Comparison of ENCODE assay signal across 15 cellular contexts in genomic region chr11:32331098-32331497, GRCh38.
DNase-seq lines count a peak whose midpoint lies in the region; ATAC-seq, FAIRE-seq and TF ChIP-seq lines count a peak whose summit lies in the region.
"Had no signal": no experiment of that assay in that cellular context is flagged by ENCODE, and none has a peak within 500 bp of the region (broad histone marks: within the 10 kb centered on the region; RNA-seq: fewer than 3 reads in every experiment).

No MANE protein-coding gene starts in this region.

- intact Hi-C loops in left colon (cut with DNase I, micrococcal nuclease) = no loop called here

- no peak overlapping the region for H3K27ac Mint-ChIP-seq in astrocyte (ENCODE audit: unreplicated experiment)
- H3K27ac Mint-ChIP-seq: B cell, HFFc6, IgD-negative memory B cell had no signal

- DNase-seq in astrocyte (ENCODE audit: low read depth) = peak; percentile 45
- DNase-seq in left colon = no peak
- peak; percentile 74 for DNase-seq in osteoblast (ENCODE audit: insufficient read length, low spot score, missing footprints)
- no peak for DNase-seq in cortex of kidney (lab: John Stamatoyannopoulos, UW)
- no peak for DNase-seq in glomerular visceral epithelial cell (ENCODE audit: extremely low spot score)
- DNase-seq in activated CD4-positive, alpha-beta T cell treated with anti-CD3 and anti-CD28 coated beads, Interleukin-2, amount 50 U/mL, for 4 hours = no peak
- DNase-seq: CD4-positive, CD25-positive, alpha-beta regulatory T cell; DMS53; HFFc6; NCI-H187 treated with DMSO at 0.1 percent for 48 hours had no signal

- peaks cover 8% of the 10 kb centered on the region for H3K4me1 Mint-ChIP-seq in astrocyte (ENCODE audit: low read depth, unreplicated experiment)

- no peak overlapping the region for H3K27ac ChIP-seq in astrocyte (ENCODE audit: low read depth, low read length)
- H3K27ac ChIP-seq in osteoblast (ENCODE audit: low read depth, low read length) = no peak overlapping the region
- H3K27ac ChIP-seq: SK-N-MC had no signal

- H3K36me3 ChIP-seq in astrocyte (ENCODE audit: insufficient read depth, low read length) = no peaks in the 10 kb centered on the region
- no peaks in the 10 kb centered on the region for H3K36me3 ChIP-seq in osteoblast (ENCODE audit: insufficient read depth, low read length)

- no peak overlapping the region for H3K4me3 Mint-ChIP-seq in astrocyte (ENCODE audit: unreplicated experiment)
- H3K4me3 Mint-ChIP-seq: CD4-positive, CD25-positive, alpha-beta regulatory T cell; HFFc6; IgD-negative memory B cell had no signal

- H3K36me3 Mint-ChIP-seq in astrocyte (ENCODE audit: low read depth, unreplicated experiment) = no peaks in the 10 kb centered on the region
- H3K36me3 Mint-ChIP-seq: CD4-positive, CD25-positive, alpha-beta regulatory T cell had no signal

- H4K20me1 ChIP-seq in astrocyte (ENCODE audit: insufficient read depth, low read length) (no peaks in the 10 kb centered on the region), osteoblast (ENCODE audit: insufficient read depth, low read length) (no peaks in the 10 kb centered on the region)

- no peak for FAIRE-seq in astrocyte (lab: Jason Lieb, UNC)
- FAIRE-seq: H54 had no signal

- H3K4me1 ChIP-seq in astrocyte (ENCODE audit: insufficient read depth, low read length) (peaks cover 4% of the 10 kb centered on the region), osteoblast (ENCODE audit: insufficient read depth, low read length) (peaks cover 6% of the 10 kb centered on the region)

- H3K27me3 Mint-ChIP-seq in astrocyte (ENCODE audit: low read depth, unreplicated experiment) = peaks cover 41% of the 10 kb centered on the region

- H3K9me3 Mint-ChIP-seq in astrocyte (ENCODE audit: unreplicated experiment) = no peaks in the 10 kb centered on the region
- H3K9me3 Mint-ChIP-seq: CD4-positive, CD25-positive, alpha-beta regulatory T cell had no signal

- H3K9me3 ChIP-seq in astrocyte (ENCODE audit: insufficient read depth, low read depth, low read length) (peaks cover 4% of the 10 kb centered on the region), osteoblast (ENCODE audit: low read depth, low read length) (no peaks in the 10 kb centered on the region)

- ATAC-seq in left colon = peak; percentile 16
- no peak for ATAC-seq in HG02623 (IDR thresholded peaks at IDR 0.05; ENCODE audit: unreplicated experiment)

- H3K4me3 ChIP-seq in astrocyte (ENCODE audit: insufficient read depth, low read depth, low read length) (no peak overlapping the region), osteoblast (ENCODE audit: insufficient read depth, low read length) (no peak overlapping the region)
- H3K4me3 ChIP-seq: SK-N-MC had no signal

- H2AFZ ChIP-seq in astrocyte (ENCODE audit: low read depth, low read length) (peak overlapping the region; percentile 5), osteoblast (ENCODE audit: low read length) (no peak overlapping the region)

- TF ChIP-seq CTCF in astrocyte (IDR thresholded peaks at IDR 0.05; ENCODE audit: insufficient read depth, low read depth, low read length) (no peak), osteoblast (IDR thresholded peaks at IDR 0.05; ENCODE audit: extremely low read depth, low read depth, low read length) (no peak)

- H3K79me2 ChIP-seq in astrocyte (ENCODE audit: insufficient read depth, low read length) = no peaks in the 10 kb centered on the region
- no peaks in the 10 kb centered on the region for H3K79me2 ChIP-seq in osteoblast (ENCODE audit: insufficient read depth, low read length)

- H3K4me2 ChIP-seq in astrocyte (ENCODE audit: low read length) = no peak overlapping the region
- no peak overlapping the region for H3K4me2 ChIP-seq in osteoblast (ENCODE audit: insufficient read depth, low read length)

- H3K9ac ChIP-seq in astrocyte (ENCODE audit: low read length) = no peak overlapping the region

- no peaks in the 10 kb centered on the region for H3K27me3 ChIP-seq in astrocyte (ENCODE audit: insufficient read depth, low read length)
- peaks cover 9% of the 10 kb centered on the region for H3K27me3 ChIP-seq in osteoblast (ENCODE audit: insufficient read depth, low read length)

Comparison
In these comparisons a context has a peak if more than half of its experiments do, and no peak if none do; other contexts are left out.
1. DNase-seq: peak in astrocyte (single experiment) and osteoblast (single experiment); none in left colon (0 of 2), cortex of kidney (single experiment), glomerular visceral epithelial cell (single experiment) and activated CD4-positive, alpha-beta T cell treated with anti-CD3 and anti-CD28 coated beads, Interleukin-2, amount 50 U/mL, for 4 hours (0 of 2).